8 cellular contexts compared by ENCODE assay signal in genomic region chr11:78000193-78000592, GRCh38. TPM values are rescaled to one million over a fixed set of nuclear protein-coding genes. Genes with fewer than 3 reads are reported as not detected.
A peak's percentile ranks its signal among the peaks of the same experiment; 100 is the strongest.
DNase-seq lines count a peak whose midpoint lies in the region; ATAC-seq and TF ChIP-seq lines count a peak whose summit lies in the region.

No MANE protein-coding gene starts in this region.

- H3K4me3 ChIP-seq in psoas muscle, result no peak overlapping the region

- intact Hi-C loops in psoas muscle (cut with DNase I), result no loop called here

- WGBS in psoas muscle, 3 donors, result 0% methylated on average over 1 of the region's 1 CpG

- TF ChIP-seq CTCF in AG09319 (IDR thresholded peaks at IDR 0.05; ENCODE audit: low read depth, low read length) (peak; percentile 76), LNCAP (IDR thresholded peaks at IDR 0.05) (peak; percentile 74; the same call in 1 of the 2 replicates), psoas muscle (IDR thresholded peaks at IDR 0.05) (peak; percentile 50)

- H3K4me1 ChIP-seq in psoas muscle, result no peaks in the 10 kb centered on the region

- no peaks in the 10 kb centered on the region for H3K9me3 ChIP-seq in psoas muscle

- no peak overlapping the region for H3K27ac ChIP-seq in psoas muscle

- H3K27me3 ChIP-seq in psoas muscle (ENCODE audit: insufficient read depth in 3 of 3, low read length in 2 of 3), result no peaks in the 10 kb centered on the region

- ATAC-seq in GM18861 (IDR thresholded peaks at IDR 0.05; ENCODE audit: unreplicated experiment), result peak; percentile 61
- ATAC-seq in psoas muscle, result peak; percentile 57 to 76 (median 61)
- no peak for ATAC-seq in GM18511 (IDR thresholded peaks at IDR 0.05; ENCODE audit: unreplicated experiment)

- no peaks in the 10 kb centered on the region for H3K36me3 ChIP-seq in psoas muscle (ENCODE audit: insufficient read depth in 1 of 2, low read depth in 1 of 2)

- peak; percentile 52 for DNase-seq in AG09319 (ENCODE audit: extremely low read depth, low read depth)
- peak; percentile 96 for DNase-seq in OCI-M1 (lab: John Stamatoyannopoulos, UW)
- peak; percentile 34 for DNase-seq in activated naive CD4-positive, alpha-beta T cell treated with Interleukin-2 at 50 U/mL for 16 hours
- peak; percentile 50 for DNase-seq in glomerular endothelial cell (ENCODE audit: extremely low read depth, low read depth, low spot score)
- DNase-seq in psoas muscle, result no peak

RNA-seq across cellular contexts. Expression of gene INTS4, which starts 5.7 kb away (rescaled TPM):
- total RNA-seq in glomerular endothelial cell (22.3 and 23.7 TPM in 2 replicates), psoas muscle (10 to 100 TPM; 12.1 to 18.6 (median 14.6) TPM)
- 10 to 100 TPM; 10.1 to 15.1 (median 12.6) TPM for polyA plus RNA-seq in psoas muscle

RNA-seq across cellular contexts. Expression of gene KCTD14, which starts 22.9 kb away (rescaled TPM):
- total RNA-seq in glomerular endothelial cell (0.58 and 2.0 TPM in 2 replicates), psoas muscle (under 1 TPM in 2 of 4 donors, not detected in 2; 0.18 to 0.32 TPM)
- polyA plus RNA-seq in psoas muscle, result under 1 TPM; 0.12 to 0.27 (median 0.18) TPM

Comparison
In these comparisons a context has a peak if more than half of its experiments do, and no peak if none do; other contexts are left out.
1. DNase-seq: peak in AG09319 (single experiment), OCI-M1 (single experiment), activated naive CD4-positive, alpha-beta T cell treated with Interleukin-2 at 50 U/mL for 16 hours (single experiment) and glomerular endothelial cell (single experiment); none in psoas muscle (0 of 2).
2. Peak in every context shown above with its lines, with median percentiles within 50 percentile points of each other: CTCF ChIP-seq.